In the genomic region with DNA sequence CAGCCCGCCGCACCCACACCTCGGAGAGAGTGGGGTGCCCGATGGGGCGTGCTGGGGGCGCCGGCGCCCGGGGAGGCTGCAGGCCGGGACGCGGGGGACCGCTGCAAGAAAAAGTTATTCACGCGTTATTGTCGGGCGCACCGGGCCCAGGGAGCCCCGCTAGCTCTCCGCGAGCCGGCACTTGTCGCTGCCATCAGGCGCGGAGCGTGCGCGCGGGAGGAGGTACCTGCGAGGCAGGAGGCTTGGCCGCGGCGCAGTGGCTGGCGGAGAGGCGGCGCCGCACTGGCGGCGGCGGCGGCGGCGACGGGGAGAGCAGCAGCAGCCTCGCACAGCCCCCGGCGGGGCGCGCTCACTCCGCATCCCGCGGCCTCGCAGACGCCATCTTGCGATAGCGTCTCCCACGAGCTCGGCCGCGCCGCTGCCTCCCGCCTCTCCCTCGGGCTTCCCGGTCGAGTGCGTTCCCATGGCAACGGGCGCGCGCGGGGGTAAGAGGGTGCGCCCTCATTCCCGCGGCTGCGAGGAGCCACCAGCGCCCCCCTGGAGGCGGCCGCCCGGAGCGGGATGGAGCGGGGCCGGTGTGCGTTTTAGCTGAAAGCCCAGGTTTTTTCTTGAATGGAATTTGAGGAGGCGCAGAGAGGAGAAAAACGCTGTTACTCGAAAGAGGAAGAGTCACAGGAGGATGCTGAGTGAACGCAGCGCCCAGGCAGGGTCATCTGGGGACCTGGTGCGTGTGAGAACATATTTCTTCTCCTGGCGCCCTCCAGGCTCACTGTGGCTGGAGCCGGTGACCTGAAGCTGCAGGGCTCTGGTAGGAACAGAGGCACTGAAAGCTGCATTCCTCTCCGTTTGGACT, we compare ENCODE assay signal across 8 cellular contexts. TPM values are rescaled to one million over a fixed set of nuclear protein-coding genes. Genes with fewer than 3 reads are reported as not detected.
DNase-seq lines count a peak whose midpoint lies in the region; ATAC-seq, FAIRE-seq and TF ChIP-seq lines count a peak whose summit lies in the region.

Gene CHN1 (minus strand): TSS at position 402 of the 853 bp plus-strand sequence. CDS start 469 bp downstream, outside the sequence.

- H3K27me3 ChIP-seq in SJCRH30, result no peaks in the 10 kb centered on the region
- peaks cover 0 to 21% (median 3%) of the 10 kb centered on the region in 4 donors for H3K27me3 ChIP-seq in pancreas
- H3K27me3 ChIP-seq in thyroid gland, result no peaks in the 10 kb centered on the region

- H3K4me1 Mint-ChIP-seq in activated naive CD4-positive, alpha-beta T cell treated with anti-CD3 and anti-CD28 coated beads, Interleukin-2, amount 50 U/mL, for 24 hours, result peaks cover 4% of the 10 kb centered on the region

- no peak within 1 kb of the TSS for H3K27ac Mint-ChIP-seq in activated naive CD4-positive, alpha-beta T cell treated with anti-CD3 and anti-CD28 coated beads, Interleukin-2, amount 50 U/mL, for 24 hours

- no peak for FAIRE-seq in pancreas (lab: Jason Lieb, UNC)

- peak in 1 of 2 donors; percentile 64 for TF ChIP-seq POLR2A in thyroid gland (IDR thresholded peaks at IDR 0.05)

- DNase-seq in CMK (ENCODE audit: low read depth) (peak; percentile 36), HuH-7.5 (ENCODE audit: low spot score) (peak; percentile 71), SJCRH30 (peak; percentile 91 to 95), Right ventricle myocardium inferior (ENCODE audit: missing footprints) (peak; percentile 89), pancreas (peak; percentile 54 to 88 (median 60)), thyroid gland (peak; percentile 73 to 78)

- ATAC-seq in GM21367 (IDR thresholded peaks at IDR 0.05; ENCODE audit: unreplicated experiment), result peak; percentile 71
- peak; percentile 88 for ATAC-seq in Right ventricle myocardium inferior
- peak; percentile 85 to 90 (median 88) for ATAC-seq in pancreas

- H3K27ac ChIP-seq in SJCRH30 (peak within 1 kb of the TSS; percentile 64), pancreas (peak within 1 kb of the TSS in 1 of 4 donors; percentile 33), thyroid gland (peak within 1 kb of the TSS; percentile 62 to 84 (median 64))

- 1% methylated on average over 61 to 92 of the region's 92 CpGs for WGBS in pancreas, 2 donors
- 0 to 2% methylated on average over 15 to 65 of the region's 92 CpGs for WGBS in thyroid gland, 2 donors

- H3K4me3 ChIP-seq in SJCRH30 (peak within 1 kb of the TSS; percentile 90), pancreas (peak within 1 kb of the TSS; percentile 55 to 70 (median 62)), thyroid gland (replicated peaks in 1 of 3) (peak within 1 kb of the TSS; percentile 68 to 84 (median 70))

- H3K36me3 ChIP-seq in SJCRH30 (no peaks in the 10 kb centered on the region), pancreas (no peaks in the 10 kb centered on the region), thyroid gland (no peaks in the 10 kb centered on the region)

- H3K27me3 Mint-ChIP-seq in activated naive CD4-positive, alpha-beta T cell treated with anti-CD3 and anti-CD28 coated beads, Interleukin-2, amount 50 U/mL, for 24 hours, result peaks cover 45% of the 10 kb centered on the region

- H3K9me3 ChIP-seq in SJCRH30 (replicated peaks), result no peaks in the 10 kb centered on the region
- no peaks in the 10 kb centered on the region for H3K9me3 ChIP-seq in pancreas
- H3K9me3 ChIP-seq in thyroid gland, result no peaks in the 10 kb centered on the region

- TF ChIP-seq CTCF in pancreas (IDR thresholded peaks at IDR 0.05), result no peak
- peak in 1 of 6 experiments; percentile 4 for TF ChIP-seq CTCF in thyroid gland (IDR thresholded peaks at IDR 0.05)

- H3K4me3 Mint-ChIP-seq in activated naive CD4-positive, alpha-beta T cell treated with anti-CD3 and anti-CD28 coated beads, Interleukin-2, amount 50 U/mL, for 24 hours, result peak within 1 kb of the TSS; percentile 86

- no peaks in the 10 kb centered on the region for H3K36me3 Mint-ChIP-seq in activated naive CD4-positive, alpha-beta T cell treated with anti-CD3 and anti-CD28 coated beads, Interleukin-2, amount 50 U/mL, for 24 hours

- peaks cover 11% of the 10 kb centered on the region for H3K4me1 ChIP-seq in SJCRH30
- no peaks in the 10 kb centered on the region for H3K4me1 ChIP-seq in pancreas
- H3K4me1 ChIP-seq in thyroid gland, result peaks cover 0 to 7% of the 10 kb centered on the region in 2 donors

- intact Hi-C loops in Right ventricle myocardium inferior (cut with DNase I) (loop anchor here (5.0 kb wide), 1 partner anchor 162 kb away; the partner anchor contains the start of gene ATF2), pancreas (cut with DNase I) (no loop called here), thyroid gland (cut with DNase I) (no loop called here)

- H3K9me3 Mint-ChIP-seq in activated naive CD4-positive, alpha-beta T cell treated with anti-CD3 and anti-CD28 coated beads, Interleukin-2, amount 50 U/mL, for 24 hours, result no peaks in the 10 kb centered on the region

RNA-seq across cellular contexts. Expression of gene CHN1, which starts in this region (rescaled TPM):
- 66.2 and 71.8 TPM in 2 replicates for total RNA-seq in SJCRH30 (2014; rRNA removed; shearing (Covaris generic))
- total RNA-seq in Right ventricle myocardium inferior (11.7 TPM), pancreas (1 to 10 TPM; 1.3 to 4.2 (median 3.2) TPM), thyroid gland (1 to 10 TPM; 7.8 to 9.7 (median 9.4) TPM)
- 10 to 100 TPM in 1 of 2 donors, 1 to 10 TPM in 1; 3.2 to 15.4 TPM for polyA plus RNA-seq in pancreas

Comparison
In these comparisons a context has a peak if more than half of its experiments do, and no peak if none do; other contexts are left out.
1. DNase-seq: peak in every context shown above with its lines; median percentile 93 in SJCRH30; 89 in Right ventricle myocardium inferior; 76 in thyroid gland; 71 in HuH-7.5; 60 in pancreas; 36 in CMK.